28 cellular contexts compared by ENCODE assay signal in the genomic region with DNA sequence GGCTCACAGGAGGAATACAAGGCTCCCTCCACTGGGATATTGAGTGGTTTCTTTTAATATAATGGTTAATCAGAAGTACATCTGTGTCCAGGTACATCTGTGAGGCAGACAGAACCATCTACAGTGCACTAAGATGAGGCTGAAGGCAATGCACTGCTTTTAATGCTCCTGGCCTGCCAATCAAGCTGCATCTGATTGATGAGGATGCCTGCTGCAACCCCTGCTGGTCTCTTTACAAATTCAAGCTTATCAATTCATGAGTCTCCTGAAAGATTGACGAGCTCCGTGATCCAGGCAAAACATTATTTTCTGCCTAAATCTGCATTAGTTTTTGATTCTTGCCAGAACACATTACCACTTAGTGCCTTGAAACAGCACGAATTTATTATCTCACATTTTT.
"Had no signal": no experiment of that assay in that cellular context is flagged by ENCODE, and none has a peak within 500 bp of the region (broad histone marks: within the 10 kb centered on the region; RNA-seq: fewer than 3 reads in every experiment).

No MANE protein-coding gene starts in this region.

- DNase-seq: stimulated activated CD4-positive, alpha-beta T cell treated with anti-CD3 and anti-CD28 coated beads, Interleukin-2, amount 100 ng/mL, for 48 hours; stimulated activated CD4-positive, alpha-beta T cell treated with anti-CD3 and anti-CD28 coated beads, Interleukin-4, amount 100 ng/mL, for 1 hour; stimulated activated CD4-positive, alpha-beta T cell treated with anti-CD3 and anti-CD28 coated beads, Interleukin-4, amount 100 ng/mL, for 24 hours; stimulated activated CD4-positive, alpha-beta T cell treated with anti-CD3 and anti-CD28 coated beads, Interleukin-4, amount 100 ng/mL, for 4 hours; stimulated activated CD8-positive, alpha-beta memory T cell treated with anti-CD3 and anti-CD28 coated beads, Interleukin-4, amount 100 ng/mL, for 48 hours; stimulated activated naive B cell treated with anti-CD40 and anti-IgM and Interleukin-4, amounts not matched to agents 10 μg/mL and 1 μg/mL and 100 μg/mL, for 72 hours; stimulated activated naive CD4-positive, alpha-beta T cell; stimulated activated naive CD4-positive, alpha-beta T cell treated with Interleukin-2 at 50 U/mL for 16 hours; stimulated activated naive CD8-positive, alpha-beta T cell treated with anti-CD3 and anti-CD28 coated beads, Interleukin-15, amount 100 ng/mL, for 72 hours; stimulated activated naive CD8-positive, alpha-beta T cell treated with anti-CD3 and anti-CD28 coated beads, Interleukin-15, Interleukin-2, amounts not matched to agents 100 U/mL and 50 U/mL, for 24 hours; stomach; substantia nigra; testis; thyroid gland; tibial artery; transverse colon; trophoblast cell; upper lobe of left lung; upper lobe of right lung; uterus had no signal

- H3K9me3 ChIP-seq: stomach, suprapubic skin, testis, thoracic aorta, thyroid gland, tibial artery, tibial nerve, upper lobe of left lung, upper lobe of right lung, uterus, vagina had no signal

- H3K36me3 ChIP-seq: stomach, suprapubic skin, thoracic aorta, thyroid gland, tibial artery, tibial nerve, transverse colon, upper lobe of left lung, upper lobe of right lung, uterus, vagina had no signal

- H3K4me3 ChIP-seq: stomach, suprapubic skin, testis, thoracic aorta, thyroid gland, tibial artery, tibial nerve, transverse colon, upper lobe of left lung, upper lobe of right lung, uterus, vagina had no signal

- H3K4me1 Mint-ChIP-seq: stimulated activated effector memory CD8-positive, alpha-beta T cell treated with anti-CD3 and anti-CD28 coated beads, Interleukin-12 subunit alpha, Interleukin-12 subunit beta, amount 100 ng/mL, for 72 hours; stimulated activated naive B cell treated with anti-CD40 and anti-IgM and Interleukin-4, amounts not matched to agents 10 μg/mL and 1 μg/mL and 100 μg/mL, for 72 hours; stimulated activated naive CD8-positive, alpha-beta T cell treated with anti-CD3 and anti-CD28 coated beads, Interleukin-15, amount 100 ng/mL, for 72 hours had no signal

- H3K27ac ChIP-seq: stomach, suprapubic skin, testis, thoracic aorta, thyroid gland, tibial artery, tibial nerve, transverse colon, upper lobe of left lung, upper lobe of right lung, uterus, vagina had no signal

- H3K27me3 ChIP-seq: stomach, suprapubic skin, testis, thyroid gland, tibial artery, tibial nerve, transverse colon, upper lobe of left lung, upper lobe of right lung, uterus, vagina had no signal

- H3K27me3 Mint-ChIP-seq: stimulated activated memory B cell treated with anti-CD40 and anti-IgM and Interleukin-4, amounts not matched to agents 10 μg/mL and 1 μg/mL and 100 μg/mL, for 72 hours; stimulated activated naive B cell treated with anti-CD40 and anti-IgM and Interleukin-4, amounts not matched to agents 10 μg/mL and 1 μg/mL and 100 μg/mL, for 72 hours; stimulated activated naive CD8-positive, alpha-beta T cell treated with anti-CD3 and anti-CD28 coated beads, Interleukin-15, amount 100 ng/mL, for 72 hours; stimulated activated naive CD8-positive, alpha-beta T cell treated with anti-CD3 and anti-CD28 coated beads, Interleukin-15, Interleukin-2, amounts not matched to agents 100 ng/mL and 50 ng/mL, for 24 hours had no signal

- H3K27ac Mint-ChIP-seq: stimulated activated effector memory CD8-positive, alpha-beta T cell treated with anti-CD3 and anti-CD28 coated beads, Interleukin-12 subunit alpha, Interleukin-12 subunit beta, amount 100 ng/mL, for 72 hours; stimulated activated memory B cell treated with anti-CD40 and anti-IgM and Interleukin-4, amounts not matched to agents 10 μg/mL and 1 μg/mL and 100 μg/mL, for 72 hours; stimulated activated naive B cell treated with anti-CD40 and anti-IgM and Interleukin-4, amounts not matched to agents 10 μg/mL and 1 μg/mL and 100 μg/mL, for 72 hours; stimulated activated naive CD8-positive, alpha-beta T cell treated with anti-CD3 and anti-CD28 coated beads, Interleukin-15, amount 100 ng/mL, for 72 hours; stimulated activated naive CD8-positive, alpha-beta T cell treated with anti-CD3 and anti-CD28 coated beads, Interleukin-15, Interleukin-2, amounts not matched to agents 100 ng/mL and 50 ng/mL, for 24 hours; type B pancreatic cell had no signal

- H3K36me3 Mint-ChIP-seq: stimulated activated effector memory CD8-positive, alpha-beta T cell treated with anti-CD3 and anti-CD28 coated beads, Interleukin-12 subunit alpha, Interleukin-12 subunit beta, amount 100 ng/mL, for 72 hours; stimulated activated memory B cell treated with anti-CD40 and anti-IgM and Interleukin-4, amounts not matched to agents 10 μg/mL and 1 μg/mL and 100 μg/mL, for 72 hours; stimulated activated naive B cell treated with anti-CD40 and anti-IgM and Interleukin-4, amounts not matched to agents 10 μg/mL and 1 μg/mL and 100 μg/mL, for 72 hours; type B pancreatic cell had no signal

- H3K4me1 ChIP-seq: stomach, suprapubic skin, testis, thyroid gland, tibial artery, tibial nerve, transverse colon, upper lobe of left lung, upper lobe of right lung, uterus, vagina had no signal

- ATAC-seq: stimulated activated effector memory CD8-positive, alpha-beta T cell treated with anti-CD3 and anti-CD28 coated beads, Interleukin-12 subunit alpha, Interleukin-12 subunit beta, amount 100 ng/mL, for 72 hours; stimulated activated memory B cell treated with anti-CD40 and anti-IgM and Interleukin-4, amounts not matched to agents 10 μg/mL and 1 μg/mL and 100 μg/mL, for 72 hours; stimulated activated naive B cell treated with anti-CD40 and anti-IgM and Interleukin-4, amounts not matched to agents 10 μg/mL and 1 μg/mL and 100 μg/mL, for 72 hours; stimulated activated naive CD8-positive, alpha-beta T cell treated with anti-CD3 and anti-CD28 coated beads, Interleukin-15, amount 100 ng/mL, for 72 hours; stimulated activated naive CD8-positive, alpha-beta T cell treated with anti-CD3 and anti-CD28 coated beads, Interleukin-15, Interleukin-2, amounts not matched to agents 100 U/mL and 50 U/mL, for 24 hours; upper lobe of right lung had no signal

- H3K4me3 Mint-ChIP-seq: stimulated activated effector memory CD8-positive, alpha-beta T cell treated with anti-CD3 and anti-CD28 coated beads, Interleukin-12 subunit alpha, Interleukin-12 subunit beta, amount 100 ng/mL, for 72 hours; stimulated activated memory B cell treated with anti-CD40 and anti-IgM and Interleukin-4, amounts not matched to agents 10 μg/mL and 1 μg/mL and 100 μg/mL, for 72 hours; stimulated activated naive B cell treated with anti-CD40 and anti-IgM and Interleukin-4, amounts not matched to agents 10 μg/mL and 1 μg/mL and 100 μg/mL, for 72 hours; stimulated activated naive CD8-positive, alpha-beta T cell treated with anti-CD3 and anti-CD28 coated beads, Interleukin-15, amount 100 ng/mL, for 72 hours; stimulated activated naive CD8-positive, alpha-beta T cell treated with anti-CD3 and anti-CD28 coated beads, Interleukin-15, Interleukin-2, amounts not matched to agents 100 ng/mL and 50 ng/mL, for 24 hours; type B pancreatic cell had no signal
